1 cellular context compared by ENCODE assay signal in genomic region chr22:39528681-39529486, GRCh38.
A peak's percentile ranks its signal among the peaks of the same experiment; 100 is the strongest.
TF ChIP-seq lines count a peak whose summit lies in the region.

No MANE protein-coding gene starts in this region.

TF ChIP-seq in HepG2, 621 proteins besides CTCF, POLR2A, EP300 and RAD21 (continued from another document and continues in another):
- TF ChIP-seq ZUFSP (CRISPR knock-in tag; IDR thresholded peaks at IDR 0.05; ENCODE audit: borderline replicate concordance) (no peak), TAF1 (CRISPR knock-in tag; IDR thresholded peaks at IDR 0.05) (peak; percentile 46; the same call in 1 of the 2 replicates), ZNF12 (CRISPR knock-in tag; IDR thresholded peaks at IDR 0.05) (no peak; the same call in 1 of the 2 replicates), ZNF605 (CRISPR knock-in tag; IDR thresholded peaks at IDR 0.05) (no peak), HNF1B (CRISPR knock-in tag; IDR thresholded peaks at IDR 0.05) (peak; percentile 93), MAF1 (CRISPR knock-in tag; IDR thresholded peaks at IDR 0.05; ENCODE audit: borderline replicate concordance) (no peak), ZNF660 (CRISPR knock-in tag; IDR thresholded peaks at IDR 0.05; ENCODE audit: borderline replicate concordance, low read depth) (no peak), ZNF670 (CRISPR knock-in tag; IDR thresholded peaks at IDR 0.05; ENCODE audit: borderline replicate concordance) (no peak), ZNF503 (CRISPR knock-in tag; IDR thresholded peaks at IDR 0.05) (peak; percentile 75), ATRX (CRISPR knock-in tag; IDR thresholded peaks at IDR 0.05; ENCODE audit: borderline replicate concordance) (no peak), NPAS2 (CRISPR knock-in tag; IDR thresholded peaks at IDR 0.05; ENCODE audit: borderline replicate concordance) (0 out of 2 replicates have a peak, but pooled peaks have one; percentile 35), AGO2 (optimal IDR thresholded peaks at IDR 0.05; ENCODE audit: low read depth, low read length) (peak; percentile 77), CREB1 (IDR thresholded peaks at IDR 0.05) (no peak), CREB1 (CRISPR knock-in tag; IDR thresholded peaks at IDR 0.05) (no peak), ZNF770 (CRISPR knock-in tag; IDR thresholded peaks at IDR 0.05) (peak; percentile 84), ELF1 (CRISPR knock-in tag; IDR thresholded peaks at IDR 0.05) (peak; percentile 84), ZNF530 (CRISPR knock-in tag; IDR thresholded peaks at IDR 0.05; ENCODE audit: low read depth) (no peak), ZNF746 (CRISPR knock-in tag; IDR thresholded peaks at IDR 0.05) (0 out of 2 replicates have a peak, but pooled peaks have one; percentile 31), ZNF619 (CRISPR knock-in tag; IDR thresholded peaks at IDR 0.05) (no peak), REL (CRISPR knock-in tag; conservative IDR thresholded peaks at IDR 0.05) (no peak), CC2D1A (CRISPR knock-in tag; IDR thresholded peaks at IDR 0.05) (peak; percentile 67; the same call in 1 of the 2 replicates), ZNF3 (CRISPR knock-in tag; IDR thresholded peaks at IDR 0.05) (no peak), BCL3 (CRISPR knock-in tag; IDR thresholded peaks at IDR 0.05) (peak; percentile 74), MIER3 (CRISPR knock-in tag; IDR thresholded peaks at IDR 0.05; ENCODE audit: borderline replicate concordance) (peak; percentile 86; the same call in 1 of the 2 replicates), ZNF792 (CRISPR knock-in tag; IDR thresholded peaks at IDR 0.05) (peak; percentile 80), ZNF431 (CRISPR knock-in tag; IDR thresholded peaks at IDR 0.05; ENCODE audit: borderline replicate concordance, low read depth) (no peak), GMEB2 (CRISPR knock-in tag; IDR thresholded peaks at IDR 0.05; ENCODE audit: low read depth) (no peak), NFKB2 (CRISPR knock-in tag; IDR thresholded peaks at IDR 0.05; ENCODE audit: borderline replicate concordance) (peak; percentile 64; the same call in 1 of the 2 replicates), LBX2 (CRISPR knock-in tag; IDR thresholded peaks at IDR 0.05; ENCODE audit: borderline replicate concordance) (no peak), ZNF234 (CRISPR knock-in tag; conservative IDR thresholded peaks at IDR 0.05) (no peak), RCOR2 (CRISPR knock-in tag; IDR thresholded peaks at IDR 0.05) (peak; percentile 74; the same call in 1 of the 2 replicates), ZNF33A (CRISPR knock-in tag; IDR thresholded peaks at IDR 0.05; ENCODE audit: borderline replicate concordance) (no peak), ERF (CRISPR knock-in tag; IDR thresholded peaks at IDR 0.05) (peak; percentile 93), TIGD3 (CRISPR knock-in tag; IDR thresholded peaks at IDR 0.05; ENCODE audit: borderline replicate concordance) (no peak), ZNF451 (CRISPR knock-in tag; IDR thresholded peaks at IDR 0.05) (0 out of 2 replicates have a peak, but pooled peaks have one; percentile 52), SP1 (IDR thresholded peaks at IDR 0.05) (no peak), SP1 (CRISPR knock-in tag; IDR thresholded peaks at IDR 0.05) (peak; percentile 89), ZNF263 (CRISPR knock-in tag; IDR thresholded peaks at IDR 0.05) (peak; percentile 64; the same call in 1 of the 2 replicates), ZNF30 (CRISPR knock-in tag; IDR thresholded peaks at IDR 0.05) (no peak), RFXANK (CRISPR knock-in tag; IDR thresholded peaks at IDR 0.05) (0 out of 2 replicates have a peak, but pooled peaks have one; percentile 66), ZFP82 (CRISPR knock-in tag; IDR thresholded peaks at IDR 0.05; ENCODE audit: borderline replicate concordance) (0 out of 2 replicates have a peak, but pooled peaks have one; percentile 61), MXD3 (CRISPR knock-in tag; IDR thresholded peaks at IDR 0.05) (peak; percentile 44; the same call in 1 of the 2 replicates), FOXA3 (CRISPR knock-in tag; IDR thresholded peaks at IDR 0.05) (peak; percentile 65; the same call in 1 of the 2 replicates), AGO1 (IDR thresholded peaks at IDR 0.05; ENCODE audit: low read depth, low read length, poor library complexity, severe bottlenecking) (peak; percentile 83), CHD4 (IDR thresholded peaks at IDR 0.05; ENCODE audit: borderline replicate concordance, low read length) (no peak), ZNF549 (CRISPR knock-in tag; IDR thresholded peaks at IDR 0.05) (no peak), RFX1 (IDR thresholded peaks at IDR 0.05) (no peak), BRD4 (CRISPR knock-in tag; IDR thresholded peaks at IDR 0.05) (no peak), KLF9 (CRISPR knock-in tag; IDR thresholded peaks at IDR 0.05; ENCODE audit: low read depth) (no peak), UBTF (CRISPR knock-in tag; IDR thresholded peaks at IDR 0.05) (peak; percentile 82), RNF2 (conservative IDR thresholded peaks at IDR 0.05; ENCODE audit: low read depth) (no peak), IKZF5 (CRISPR knock-in tag; IDR thresholded peaks at IDR 0.05) (peak; percentile 70; the same call in 1 of the 2 replicates), NCOA2 (CRISPR knock-in tag; IDR thresholded peaks at IDR 0.05) (peak; percentile 60), ZNF580 (CRISPR knock-in tag; IDR thresholded peaks at IDR 0.05; ENCODE audit: borderline replicate concordance, low read depth) (peak; percentile 94), ZNF615 (CRISPR knock-in tag; IDR thresholded peaks at IDR 0.05; ENCODE audit: borderline replicate concordance) (no peak)
